22 cellular contexts compared by ENCODE assay signal in the genomic region with DNA sequence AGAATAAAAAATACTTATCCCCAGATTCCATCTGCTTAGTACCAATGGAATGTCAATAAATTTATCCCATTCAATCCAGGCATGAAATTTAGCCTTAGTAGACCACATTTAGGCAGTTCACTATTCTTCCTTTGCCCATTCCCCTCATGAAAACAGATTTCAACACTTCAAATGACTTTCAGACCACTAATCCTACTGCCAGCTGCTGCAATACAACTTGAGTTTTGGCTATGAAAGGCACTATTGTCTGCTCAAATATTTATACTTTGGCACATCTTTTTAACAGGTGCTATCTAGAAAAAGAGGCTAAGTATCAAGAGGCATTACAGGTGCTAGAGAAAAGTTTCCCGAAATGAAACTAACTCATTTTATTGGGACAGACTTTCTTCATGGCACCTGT.
"Had no signal": no experiment of that assay in that cellular context is flagged by ENCODE, and none has a peak within 500 bp of the region (broad histone marks: within the 10 kb centered on the region; RNA-seq: fewer than 3 reads in every experiment).

No MANE protein-coding gene starts in this region.

- H3K4me3 ChIP-seq: SK-N-MC had no signal

- ATAC-seq: activated CD4-positive, alpha-beta T cell treated with anti-CD3 and anti-CD28 coated beads for 36 hours; activated CD8-positive, alpha-beta T cell treated with anti-CD3 and anti-CD28 coated beads, Interleukin-2, amount 10 ng/mL, durations not matched to agents 7 days and 5 days; activated naive CD8-positive, alpha-beta T cell treated with anti-CD3 and anti-CD28 coated beads, Interleukin-2, amount 50 U/mL, for 24 hours; activated T-cell treated with anti-CD3 and anti-CD28 coated beads, Interleukin-2, amount 50 U/mL, for 4 hours had no signal

- H3K27ac ChIP-seq: KMS-11, SK-N-MC had no signal

- FAIRE-seq: TTC549 had no signal

- H3K4me2 ChIP-seq: KMS-11 had no signal

- DNase-seq: activated CD4-positive, alpha-beta T cell treated with anti-CD3 and anti-CD28 coated beads for 36 hours; activated CD4-positive, alpha-beta T cell treated with anti-CD3 and anti-CD28 coated beads, Interleukin-2, amount 10 ng/mL, durations not matched to agents 7 days and 5 days; activated CD4-positive, alpha-beta T cell treated with anti-CD3 and anti-CD28 coated beads, Interleukin-2, amount 50 U/mL, for 48 hours; activated CD8-positive, alpha-beta T cell treated with anti-CD3 and anti-CD28 coated beads, Interleukin-2, amount 10 ng/mL, durations not matched to agents 7 days and 5 days; activated naive CD4-positive, alpha-beta T cell treated with anti-CD3 and anti-CD28 coated beads, Interleukin-2, amount 10 ng/mL, durations not matched to agents 7 days and 5 days; activated naive CD8-positive, alpha-beta T cell treated with anti-CD3 and anti-CD28 coated beads, Interleukin-2, amount 50 U/mL, for 24 hours; activated T-cell treated with anti-CD3 and anti-CD28 coated beads, Interleukin-2, amount 50 U/mL, for 4 hours; anterior cingulate cortex; central memory CD4-positive, alpha-beta T cell; NCI-H1105; NCI-H1417 treated with DMSO at 0.1 percent for 48 hours; NCI-H187 treated with DMSO at 0.1 percent for 48 hours; NCI-H2081 treated with DMSO at 0.1 percent for 48 hours; NCI-H226; NCI-H510A; NCI-H69; OCI-M1; Right ventricle myocardium superior; T1000 had no signal
